8 cellular contexts compared by ENCODE assay signal in genomic region chr10:125064681-125065492, GRCh38.
A peak's percentile ranks its signal among the peaks of the same experiment; 100 is the strongest.
DNase-seq lines count a peak whose midpoint lies in the region; ATAC-seq lines count a peak whose summit lies in the region.

No MANE protein-coding gene starts in this region.

- no peak overlapping the region for H3K4me3 ChIP-seq in adipocyte (ENCODE audit: low read length)

- ATAC-seq in memory B cell (ENCODE audit: low read depth): peak; percentile 90

- H3K9ac ChIP-seq in adipocyte (ENCODE audit: low read length): no peak overlapping the region

- no peaks in the 10 kb centered on the region for H3K36me3 ChIP-seq in adipocyte (ENCODE audit: control insufficient read depth, insufficient read depth, low read length, severe bottlenecking)

- H3K27me3 ChIP-seq in adipocyte (replicated peaks; ENCODE audit: control insufficient read depth, insufficient read depth, low read length): no peaks in the 10 kb centered on the region

- peak overlapping the region; percentile 8 for H3K4me3 Mint-ChIP-seq in memory B cell

- peaks cover 37% of the 10 kb centered on the region for H3K27me3 Mint-ChIP-seq in memory B cell

- H3K9me3 ChIP-seq in adipocyte (ENCODE audit: control insufficient read depth, low read length): no peaks in the 10 kb centered on the region

- H3K4me1 ChIP-seq in adipocyte (ENCODE audit: control insufficient read depth, insufficient read depth, low read length): peaks cover 45% of the 10 kb centered on the region

- DNase-seq in activated T-cell treated with anti-CD3 and anti-CD28 coated beads for 48 hours (ENCODE audit: low read depth): peak; percentile 13
- no peak for DNase-seq in activated T-cell treated with anti-CD3 and anti-CD28 coated beads for 4 hours
- DNase-seq in H4 (ENCODE audit: low spot score): peak; percentile 82
- peak; percentile 38 for DNase-seq in LHCN-M2 (ENCODE audit: low read depth)
- peak; percentile 64 for DNase-seq in adipocyte (ENCODE audit: low read depth)
- peak in 1 of 2 donors; percentile 26 for DNase-seq in memory B cell (ENCODE audit: low spot score in 2 of 2)
- no peak for DNase-seq in NCI-H1694 treated with DMSO at 0.1 percent for 48 hours (lab: John Stamatoyannopoulos, UW)
- no peak for DNase-seq in mesenteric fat pad (ENCODE audit: low spot score)

- H3K36me3 Mint-ChIP-seq in memory B cell: peaks cover 2% of the 10 kb centered on the region

- peaks cover 22% of the 10 kb centered on the region for H3K4me1 Mint-ChIP-seq in memory B cell

- peaks cover 3% of the 10 kb centered on the region for H3K9me3 Mint-ChIP-seq in memory B cell

- no peak overlapping the region for H3K27ac Mint-ChIP-seq in memory B cell

Comparison
In these comparisons a context has a peak if more than half of its experiments do, and no peak if none do; other contexts are left out.
1. DNase-seq: peak in activated T-cell treated with anti-CD3 and anti-CD28 coated beads for 48 hours (single experiment), H4 (single experiment), LHCN-M2 (single experiment) and adipocyte (single experiment); none in activated T-cell treated with anti-CD3 and anti-CD28 coated beads for 4 hours (single experiment), NCI-H1694 treated with DMSO at 0.1 percent for 48 hours (single experiment) and mesenteric fat pad (single experiment).